In genomic region chr17:78951967-78952551, GRCh38 we compare ENCODE assay signal across 1 cellular context.
A peak's percentile ranks its signal among the peaks of the same experiment; 100 is the strongest.
TF ChIP-seq lines count a peak whose summit lies in the region.

No MANE protein-coding gene starts in this region.

TF ChIP-seq in HepG2, 621 proteins besides CTCF, POLR2A, EP300 and RAD21 (continued from another document and continues in another):
- TF ChIP-seq, protein P1, sequence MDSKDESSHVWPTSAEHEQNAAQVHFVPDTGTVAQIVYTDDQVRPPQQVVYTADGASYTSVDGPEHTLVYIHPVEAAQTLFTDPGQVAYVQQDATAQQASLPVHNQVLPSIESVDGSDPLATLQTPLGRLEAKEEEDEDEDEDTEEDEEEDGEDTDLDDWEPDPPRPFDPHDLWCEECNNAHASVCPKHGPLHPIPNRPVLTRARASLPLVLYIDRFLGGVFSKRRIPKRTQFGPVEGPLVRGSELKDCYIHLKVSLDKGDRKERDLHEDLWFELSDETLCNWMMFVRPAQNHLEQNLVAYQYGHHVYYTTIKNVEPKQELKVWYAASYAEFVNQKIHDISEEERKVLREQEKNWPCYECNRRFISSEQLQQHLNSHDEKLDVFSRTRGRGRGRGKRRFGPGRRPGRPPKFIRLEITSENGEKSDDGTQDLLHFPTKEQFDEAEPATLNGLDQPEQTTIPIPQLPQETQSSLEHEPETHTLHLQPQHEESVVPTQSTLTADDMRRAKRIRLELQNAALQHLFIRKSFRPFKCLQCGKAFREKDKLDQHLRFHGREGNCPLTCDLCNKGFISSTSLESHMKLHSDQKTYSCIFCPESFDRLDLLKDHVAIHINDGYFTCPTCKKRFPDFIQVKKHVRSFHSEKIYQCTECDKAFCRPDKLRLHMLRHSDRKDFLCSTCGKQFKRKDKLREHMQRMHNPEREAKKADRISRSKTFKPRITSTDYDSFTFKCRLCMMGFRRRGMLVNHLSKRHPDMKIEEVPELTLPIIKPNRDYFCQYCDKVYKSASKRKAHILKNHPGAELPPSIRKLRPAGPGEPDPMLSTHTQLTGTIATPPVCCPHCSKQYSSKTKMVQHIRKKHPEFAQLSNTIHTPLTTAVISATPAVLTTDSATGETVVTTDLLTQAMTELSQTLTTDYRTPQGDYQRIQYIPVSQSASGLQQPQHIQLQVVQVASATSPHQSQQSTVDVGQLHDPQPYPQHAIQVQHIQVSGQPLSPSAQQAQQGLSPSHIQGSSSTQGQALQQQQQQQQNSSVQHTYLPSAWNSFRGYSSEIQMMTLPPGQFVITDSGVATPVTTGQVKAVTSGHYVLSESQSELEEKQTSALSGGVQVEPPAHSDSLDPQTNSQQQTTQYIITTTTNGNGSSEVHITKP (CRISPR knock-in tag; IDR thresholded peaks at IDR 0.05; ENCODE audit: low read depth): no peak
- TF ChIP-seq ZBTB44 (CRISPR knock-in tag; IDR thresholded peaks at IDR 0.05): no peak
- no peak for TF ChIP-seq IKZF4 (CRISPR knock-in tag; IDR thresholded peaks at IDR 0.05; ENCODE audit: borderline replicate concordance, low read depth, not compliant biosample characterization)
- no peak for TF ChIP-seq CEBPG (CRISPR knock-in tag; IDR thresholded peaks at IDR 0.05)
- no peak for TF ChIP-seq THYN1 (CRISPR knock-in tag; IDR thresholded peaks at IDR 0.05; ENCODE audit: borderline replicate concordance, low read depth)
- TF ChIP-seq, protein P2, sequence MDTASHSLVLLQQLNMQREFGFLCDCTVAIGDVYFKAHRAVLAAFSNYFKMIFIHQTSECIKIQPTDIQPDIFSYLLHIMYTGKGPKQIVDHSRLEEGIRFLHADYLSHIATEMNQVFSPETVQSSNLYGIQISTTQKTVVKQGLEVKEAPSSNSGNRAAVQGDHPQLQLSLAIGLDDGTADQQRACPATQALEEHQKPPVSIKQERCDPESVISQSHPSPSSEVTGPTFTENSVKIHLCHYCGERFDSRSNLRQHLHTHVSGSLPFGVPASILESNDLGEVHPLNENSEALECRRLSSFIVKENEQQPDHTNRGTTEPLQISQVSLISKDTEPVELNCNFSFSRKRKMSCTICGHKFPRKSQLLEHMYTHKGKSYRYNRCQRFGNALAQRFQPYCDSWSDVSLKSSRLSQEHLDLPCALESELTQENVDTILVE (CRISPR knock-in tag; IDR thresholded peaks at IDR 0.05): no peak
- TF ChIP-seq, protein P3, sequence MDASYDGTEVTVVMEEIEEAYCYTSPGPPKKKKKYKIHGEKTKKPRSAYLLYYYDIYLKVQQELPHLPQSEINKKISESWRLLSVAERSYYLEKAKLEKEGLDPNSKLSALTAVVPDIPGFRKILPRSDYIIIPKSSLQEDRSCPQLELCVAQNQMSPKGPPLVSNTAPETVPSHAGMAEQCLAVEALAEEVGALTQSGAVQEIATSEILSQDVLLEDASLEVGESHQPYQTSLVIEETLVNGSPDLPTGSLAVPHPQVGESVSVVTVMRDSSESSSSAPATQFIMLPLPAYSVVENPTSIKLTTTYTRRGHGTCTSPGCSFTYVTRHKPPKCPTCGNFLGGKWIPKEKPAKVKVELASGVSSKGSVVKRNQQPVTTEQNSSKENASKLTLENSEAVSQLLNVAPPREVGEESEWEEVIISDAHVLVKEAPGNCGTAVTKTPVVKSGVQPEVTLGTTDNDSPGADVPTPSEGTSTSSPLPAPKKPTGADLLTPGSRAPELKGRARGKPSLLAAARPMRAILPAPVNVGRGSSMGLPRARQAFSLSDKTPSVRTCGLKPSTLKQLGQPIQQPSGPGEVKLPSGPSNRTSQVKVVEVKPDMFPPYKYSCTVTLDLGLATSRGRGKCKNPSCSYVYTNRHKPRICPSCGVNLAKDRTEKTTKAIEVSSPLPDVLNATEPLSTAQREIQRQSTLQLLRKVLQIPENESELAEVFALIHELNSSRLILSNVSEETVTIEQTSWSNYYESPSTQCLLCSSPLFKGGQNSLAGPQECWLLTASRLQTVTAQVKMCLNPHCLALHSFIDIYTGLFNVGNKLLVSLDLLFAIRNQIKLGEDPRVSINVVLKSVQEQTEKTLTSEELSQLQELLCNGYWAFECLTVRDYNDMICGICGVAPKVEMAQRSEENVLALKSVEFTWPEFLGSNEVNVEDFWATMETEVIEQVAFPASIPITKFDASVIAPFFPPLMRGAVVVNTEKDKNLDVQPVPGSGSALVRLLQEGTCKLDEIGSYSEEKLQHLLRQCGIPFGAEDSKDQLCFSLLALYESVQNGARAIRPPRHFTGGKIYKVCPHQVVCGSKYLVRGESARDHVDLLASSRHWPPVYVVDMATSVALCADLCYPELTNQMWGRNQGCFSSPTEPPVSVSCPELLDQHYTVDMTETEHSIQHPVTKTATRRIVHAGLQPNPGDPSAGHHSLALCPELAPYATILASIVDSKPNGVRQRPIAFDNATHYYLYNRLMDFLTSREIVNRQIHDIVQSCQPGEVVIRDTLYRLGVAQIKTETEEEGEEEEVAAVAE (CRISPR knock-in tag; IDR thresholded peaks at IDR 0.05; ENCODE audit: borderline replicate concordance): no peak
- TF ChIP-seq MED8 (CRISPR knock-in tag; IDR thresholded peaks at IDR 0.05; ENCODE audit: insufficient replicate concordance): no peak
- no peak for TF ChIP-seq ZFP36L1 (CRISPR knock-in tag; IDR thresholded peaks at IDR 0.05)
- TF ChIP-seq ARID5B (CRISPR knock-in tag; IDR thresholded peaks at IDR 0.05): peak; percentile 21; the same call in 1 of the 2 replicates
- TF ChIP-seq NPAS2 (CRISPR knock-in tag; IDR thresholded peaks at IDR 0.05; ENCODE audit: borderline replicate concordance): no peak
- peak; percentile 39; the same call in 1 of the 2 replicates for TF ChIP-seq ZNF687 (CRISPR knock-in tag; IDR thresholded peaks at IDR 0.05)
- no peak for TF ChIP-seq SP140L (CRISPR knock-in tag; IDR thresholded peaks at IDR 0.05; ENCODE audit: borderline replicate concordance)
- no peak for TF ChIP-seq ZNF598 (CRISPR knock-in tag; IDR thresholded peaks at IDR 0.05; ENCODE audit: borderline replicate concordance)
- 0 out of 2 replicates have a peak, but pooled peaks have one; percentile 23 for TF ChIP-seq MYC (CRISPR knock-in tag; IDR thresholded peaks at IDR 0.05; ENCODE audit: borderline replicate concordance)
- TF ChIP-seq, protein P4, sequence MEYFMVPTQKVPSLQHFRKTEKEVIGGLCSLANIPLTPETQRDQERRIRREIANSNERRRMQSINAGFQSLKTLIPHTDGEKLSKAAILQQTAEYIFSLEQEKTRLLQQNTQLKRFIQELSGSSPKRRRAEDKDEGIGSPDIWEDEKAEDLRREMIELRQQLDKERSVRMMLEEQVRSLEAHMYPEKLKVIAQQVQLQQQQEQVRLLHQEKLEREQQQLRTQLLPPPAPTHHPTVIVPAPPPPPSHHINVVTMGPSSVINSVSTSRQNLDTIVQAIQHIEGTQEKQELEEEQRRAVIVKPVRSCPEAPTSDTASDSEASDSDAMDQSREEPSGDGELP (IDR thresholded peaks at IDR 0.05; ENCODE audit: borderline replicate concordance, low read depth): peak; percentile 92
- no peak for TF ChIP-seq SOX13 (IDR thresholded peaks at IDR 0.05)
- TF ChIP-seq SOX13 (CRISPR knock-in tag; conservative IDR thresholded peaks at IDR 0.05 in 1 of 2, IDR thresholded peaks at IDR 0.05 in 1 of 2): no peak
- no peak for TF ChIP-seq ZNF512 (CRISPR knock-in tag; IDR thresholded peaks at IDR 0.05)
- no peak for TF ChIP-seq TFE3 (CRISPR knock-in tag; IDR thresholded peaks at IDR 0.05)
- no peak for TF ChIP-seq NONO (IDR thresholded peaks at IDR 0.05)
- no peak for TF ChIP-seq NONO (CRISPR knock-in tag; conservative IDR thresholded peaks at IDR 0.05)
- TF ChIP-seq TFDP2 (CRISPR knock-in tag; IDR thresholded peaks at IDR 0.05): no peak
- TF ChIP-seq ZNF510 (CRISPR knock-in tag; IDR thresholded peaks at IDR 0.05; ENCODE audit: low read depth): no peak
- TF ChIP-seq CCDC6 (CRISPR knock-in tag; IDR thresholded peaks at IDR 0.05): no peak
